ENCODE assay signal across 17 cellular contexts in genomic region chr15:25742008-25742407, GRCh38.
"Had no signal": no experiment of that assay in that cellular context is flagged by ENCODE, and none has a peak within 500 bp of the region (broad histone marks: within the 10 kb centered on the region; RNA-seq: fewer than 3 reads in every experiment).

No MANE protein-coding gene starts in this region.

- H3K27me3 Mint-ChIP-seq: activated CD4-positive, alpha-beta memory T cell treated with anti-CD3 and anti-CD28 coated beads, Interleukin-2, amount 10 ng/mL, durations not matched to agents 7 days and 5 days; effector memory CD8-positive, alpha-beta T cell; naive thymus-derived CD8-positive, alpha-beta T cell; stimulated activated naive CD8-positive, alpha-beta T cell treated with anti-CD3 and anti-CD28 coated beads, Interleukin-15, Interleukin-2, amounts not matched to agents 100 ng/mL and 50 ng/mL, for 24 hours had no signal

- H3K36me3 ChIP-seq: spleen, suprapubic skin, upper lobe of right lung had no signal

- H3K9me3 Mint-ChIP-seq: activated CD4-positive, alpha-beta memory T cell treated with anti-CD3 and anti-CD28 coated beads, Interleukin-2, amount 10 ng/mL, durations not matched to agents 7 days and 5 days; activated naive CD4-positive, alpha-beta T cell treated with anti-CD3 and anti-CD28 coated beads, Interleukin-2, amount 50 U/mL, for 72 hours; naive thymus-derived CD8-positive, alpha-beta T cell; stimulated activated naive CD8-positive, alpha-beta T cell treated with anti-CD3 and anti-CD28 coated beads, Interleukin-15, Interleukin-2, amounts not matched to agents 100 ng/mL and 50 ng/mL, for 24 hours had no signal

- DNase-seq: activated CD4-positive, alpha-beta memory T cell treated with anti-CD3 and anti-CD28 coated beads, Interleukin-2, amount 10 ng/mL, durations not matched to agents 7 days and 5 days; activated effector memory CD4-positive, alpha-beta T cell treated with anti-CD3 and anti-CD28 coated beads, Interleukin-2, amount 50 U/mL, for 16 hours; activated T-cell treated with anti-CD3 and anti-CD28 coated beads, Interleukin-2, amount 50 U/mL, for 48 hours; body of pancreas; central memory CD4-positive, alpha-beta T cell; effector memory CD8-positive, alpha-beta T cell; foreskin melanocyte; left colon; naive thymus-derived CD8-positive, alpha-beta T cell; spleen; upper lobe of right lung had no signal

- H3K36me3 Mint-ChIP-seq: activated naive CD4-positive, alpha-beta T cell treated with anti-CD3 and anti-CD28 coated beads, Interleukin-2, amount 50 U/mL, for 72 hours had no signal

- H3K4me1 ChIP-seq: body of pancreas had no signal

- ATAC-seq: activated naive CD4-positive, alpha-beta T cell treated with anti-CD3 and anti-CD28 coated beads, Interleukin-2, amount 50 U/mL, for 72 hours; body of pancreas; effector memory CD8-positive, alpha-beta T cell; left colon; naive thymus-derived CD8-positive, alpha-beta T cell; sciatic nerve; upper lobe of right lung had no signal

- H3K4me3 ChIP-seq: body of pancreas, spleen, suprapubic skin, upper lobe of right lung had no signal

- H3K27me3 ChIP-seq: body of pancreas, suprapubic skin, upper lobe of right lung had no signal

- H3K27ac Mint-ChIP-seq: activated CD4-positive, alpha-beta memory T cell treated with anti-CD3 and anti-CD28 coated beads, Interleukin-2, amount 10 ng/mL, durations not matched to agents 7 days and 5 days; activated naive CD4-positive, alpha-beta T cell treated with anti-CD3 and anti-CD28 coated beads, Interleukin-2, amount 50 U/mL, for 72 hours; stimulated activated naive CD8-positive, alpha-beta T cell treated with anti-CD3 and anti-CD28 coated beads, Interleukin-15, Interleukin-2, amounts not matched to agents 100 ng/mL and 50 ng/mL, for 24 hours had no signal

- H3K27ac ChIP-seq: body of pancreas, epithelial cell of prostate, spleen, suprapubic skin, upper lobe of right lung, VCaP had no signal

- H3K9me3 ChIP-seq: body of pancreas, spleen, suprapubic skin, upper lobe of right lung had no signal

- H3K4me3 Mint-ChIP-seq: activated CD4-positive, alpha-beta memory T cell treated with anti-CD3 and anti-CD28 coated beads, Interleukin-2, amount 10 ng/mL, durations not matched to agents 7 days and 5 days; effector memory CD8-positive, alpha-beta T cell; naive thymus-derived CD8-positive, alpha-beta T cell; stimulated activated naive CD8-positive, alpha-beta T cell treated with anti-CD3 and anti-CD28 coated beads, Interleukin-15, Interleukin-2, amounts not matched to agents 100 ng/mL and 50 ng/mL, for 24 hours had no signal
